ENCODE assay signal across 8 cellular contexts in the genomic region with DNA sequence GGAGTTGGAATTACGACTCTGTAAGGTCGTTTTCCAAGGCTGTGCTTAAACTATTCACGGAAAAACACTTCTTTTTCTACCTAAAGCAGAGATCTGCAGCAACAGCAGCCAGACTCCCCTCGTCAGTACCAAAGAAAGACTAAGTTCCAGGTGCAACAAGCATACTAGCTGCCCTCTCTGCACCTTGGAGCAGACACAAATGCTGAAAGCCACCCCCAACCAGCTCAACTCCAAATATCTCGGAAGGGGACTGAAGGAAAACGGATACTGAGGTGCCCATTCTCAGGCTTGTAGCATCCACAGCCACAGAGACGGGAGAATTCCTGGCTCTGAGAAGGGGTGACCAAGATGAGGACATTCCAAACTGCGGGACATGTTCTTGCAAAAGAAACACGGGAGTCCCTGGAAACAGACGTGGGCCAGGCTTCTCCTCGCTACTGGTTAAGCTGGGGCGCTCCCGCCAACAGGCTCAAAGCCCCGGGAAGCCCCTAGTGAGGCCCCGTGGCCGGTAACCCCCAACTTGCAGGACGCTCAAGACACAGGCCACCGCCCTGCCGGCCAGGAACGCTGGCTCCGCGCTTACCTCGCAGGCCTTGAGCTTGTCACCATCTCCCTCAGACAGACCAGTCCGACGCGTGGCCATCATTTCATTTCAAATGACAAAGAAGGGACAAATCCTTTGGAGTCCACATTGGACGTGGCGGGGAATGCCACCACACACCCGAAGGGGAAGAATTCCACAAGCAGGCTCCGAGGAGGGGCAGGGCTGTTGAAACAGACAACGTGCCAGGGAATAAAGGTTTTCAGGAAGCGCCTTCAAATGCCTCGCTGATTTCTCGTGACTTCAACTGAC. TPM values are rescaled to one million over a fixed set of nuclear protein-coding genes. Genes with fewer than 3 reads are reported as not detected.
DNase-seq lines count a peak whose midpoint lies in the region; ATAC-seq and TF ChIP-seq lines count a peak whose summit lies in the region.

No MANE protein-coding gene starts in this region.

- DNase-seq in GM12865 (ENCODE audit: low read depth): no peak
- no peak for DNase-seq in SJSA1 (ENCODE audit: low read depth in 1 of 2, low spot score in 2 of 2)
- peak; percentile 26 for DNase-seq in fibroblast of pulmonary artery (ENCODE audit: low read depth)
- DNase-seq in neural progenitor cell (ENCODE audit: low spot score): peak; percentile 54
- DNase-seq in A172 (ENCODE audit: low spot score): no peak
- no peak for DNase-seq in mesenteric fat pad (ENCODE audit: low spot score)
- DNase-seq in HUDEP-2 (lab: John Stamatoyannopoulos, UW; ENCODE audit: unreplicated experiment in 76 of 76): no peak

- no peak overlapping the region for H3K4me3 Mint-ChIP-seq in neural progenitor cell

- no peak overlapping the region for H3K9ac ChIP-seq in neural progenitor cell

- peak overlapping the region; percentile 79 for H3K27ac Mint-ChIP-seq in neural progenitor cell

- H3K27me3 ChIP-seq in SJSA1 (replicated peaks) (no peaks in the 10 kb centered on the region), neural progenitor cell (peaks cover 7% of the 10 kb centered on the region)

- peaks cover 57% of the 10 kb centered on the region for H4K20me1 ChIP-seq in neural progenitor cell (ENCODE audit: low read depth)

- H3K36me3 ChIP-seq in SJSA1 (peaks cover 57% of the 10 kb centered on the region), neural progenitor cell (no peaks in the 10 kb centered on the region)

- peaks cover 6% of the 10 kb centered on the region for H3K36me3 Mint-ChIP-seq in neural progenitor cell

- no peak for TF ChIP-seq CTCF in GM12865 (IDR thresholded peaks at IDR 0.05; ENCODE audit: insufficient read depth, low read depth, low read length, missing control alignments)
- no peak for TF ChIP-seq CTCF in fibroblast of pulmonary artery (IDR thresholded peaks at IDR 0.05; ENCODE audit: low read length, missing control alignments)
- TF ChIP-seq CTCF in neural progenitor cell (IDR thresholded peaks at IDR 0.05): no peak

- ATAC-seq in GM18519 (IDR thresholded peaks at IDR 0.05; ENCODE audit: low FRiP score, unreplicated experiment): no peak

- H3K4me3 ChIP-seq in GM12865 (ENCODE audit: low read depth, low read length) (peak overlapping the region; percentile 88; the same call in 1 of the 2 replicates), SJSA1 (peak overlapping the region; percentile 75), fibroblast of pulmonary artery (replicated peaks; ENCODE audit: low read depth, low read length) (peak overlapping the region; percentile 87), neural progenitor cell (peak overlapping the region; percentile 98)

- H3K79me2 ChIP-seq in neural progenitor cell (ENCODE audit: low read depth): peaks cover 68% of the 10 kb centered on the region

- H3K9me3 Mint-ChIP-seq in neural progenitor cell: no peaks in the 10 kb centered on the region

- peaks cover 24% of the 10 kb centered on the region for H3K4me1 Mint-ChIP-seq in neural progenitor cell

- H3K27ac ChIP-seq in SJSA1 (no peak overlapping the region), neural progenitor cell (no peak overlapping the region)

- H3K4me1 ChIP-seq in SJSA1 (replicated peaks): peaks cover 51% of the 10 kb centered on the region
- H3K4me1 ChIP-seq in neural progenitor cell: peaks cover 48% of the 10 kb centered on the region

- H3K27me3 Mint-ChIP-seq in neural progenitor cell (ENCODE audit: insufficient read depth, low read depth): no peaks in the 10 kb centered on the region

- peak overlapping the region; percentile 95 for H3K4me2 ChIP-seq in neural progenitor cell

- no peaks in the 10 kb centered on the region for H3K9me3 ChIP-seq in SJSA1 (replicated peaks)
- H3K9me3 ChIP-seq in neural progenitor cell (ENCODE audit: low read depth): no peaks in the 10 kb centered on the region

- no peak overlapping the region for H2AFZ ChIP-seq in neural progenitor cell (replicated peaks)

- peaks cover 8% of the 10 kb centered on the region for H3F3A ChIP-seq in neural progenitor cell (ENCODE audit: low read depth)

RNA-seq across cellular contexts. Expression of a gene that starts 2.2 kb away (rescaled TPM):
- total RNA-seq in SJSA1 (2014; rRNA removed; shearing (Covaris generic)): 50.2 and 64.2 TPM in 2 replicates
- total RNA-seq in neural progenitor cell (ENCODE audit: low replicate concordance) (58.8 and 65.7 TPM in 2 replicates), mesenteric fat pad (131 TPM)
- 45.4 and 56.2 TPM in 2 replicates for total RNA-seq in A172 (2014; rRNA removed; shearing (Covaris generic))

Comparison
In these comparisons a context has a peak if more than half of its experiments do, and no peak if none do; other contexts are left out.
1. DNase-seq: peak in fibroblast of pulmonary artery (single experiment) and neural progenitor cell (single experiment); none in GM12865 (single experiment), SJSA1 (0 of 2), A172 (single experiment), mesenteric fat pad (single experiment) and HUDEP-2 (0 of 76).
2. Peak in every context shown above with its lines, with median percentiles within 50 percentile points of each other: H3K4me3 ChIP-seq.